Comparison of ENCODE assay signal across 18 cellular contexts in the genomic region with DNA sequence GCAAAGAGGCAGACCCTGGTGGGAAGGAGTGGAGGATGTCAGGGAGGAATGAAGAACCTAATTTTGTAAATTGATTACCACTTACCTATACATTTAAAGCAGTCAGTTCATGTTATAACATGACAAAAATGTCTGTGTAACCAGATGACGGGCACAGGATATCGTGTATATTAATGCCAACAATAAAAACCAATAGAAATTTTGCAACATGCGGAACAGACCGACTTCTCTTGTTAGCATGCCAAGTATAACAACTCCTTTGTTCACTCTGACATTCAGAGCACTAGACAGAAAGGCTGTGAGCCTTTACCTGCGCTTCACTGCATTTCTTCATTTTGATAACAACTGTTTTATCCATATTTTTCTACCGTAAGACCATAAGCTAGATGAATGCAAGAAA. TPM values are rescaled to one million over a fixed set of nuclear protein-coding genes. Genes with fewer than 3 reads are reported as not detected.
A peak's percentile ranks its signal among the peaks of the same experiment; 100 is the strongest.
DNase-seq lines count a peak whose midpoint lies in the region; ATAC-seq and TF ChIP-seq lines count a peak whose summit lies in the region.
"Had no signal": no experiment of that assay in that cellular context is flagged by ENCODE, and none has a peak within 500 bp of the region (broad histone marks: within the 10 kb centered on the region; RNA-seq: fewer than 3 reads in every experiment).

No MANE protein-coding gene starts in this region.

- H3K4me3 ChIP-seq in mucosa of descending colon = no peak overlapping the region
- H3K4me3 ChIP-seq: SJCRH30 had no signal

- peak overlapping the region; percentile 98 for H3K27ac ChIP-seq in KOPT-K1 (ENCODE audit: low read depth, low read length, poor library complexity, severe bottlenecking)
- H3K27ac ChIP-seq: SJCRH30 had no signal

- H3K27ac Mint-ChIP-seq in activated naive CD4-positive, alpha-beta T cell treated with anti-CD3 and anti-CD28 coated beads, Interleukin-2, amount 50 U/mL, for 24 hours = peak overlapping the region; percentile 41

- H3K36me3 ChIP-seq in KOPT-K1 (ENCODE audit: insufficient read depth, low read length) = peaks cover 94% of the 10 kb centered on the region
- no peaks in the 10 kb centered on the region for H3K36me3 ChIP-seq in mucosa of descending colon (ENCODE audit: low read depth)

- intact Hi-C loops in mucosa of descending colon (cut with DNase I, micrococcal nuclease) = no loop called here

- H3K9me3 ChIP-seq in KOPT-K1 (ENCODE audit: insufficient read depth, low read length, poor library complexity, severe bottlenecking) (no peaks in the 10 kb centered on the region), mucosa of descending colon (no peaks in the 10 kb centered on the region)
- H3K9me3 ChIP-seq: SJCRH30 had no signal

- H3K4me3 Mint-ChIP-seq in activated naive CD4-positive, alpha-beta T cell treated with anti-CD3 and anti-CD28 coated beads, Interleukin-2, amount 50 U/mL, for 24 hours = no peak overlapping the region

- no peak for TF ChIP-seq CTCF in mucosa of descending colon (IDR thresholded peaks at IDR 0.05)

- peaks cover 21% of the 10 kb centered on the region for H3K36me3 Mint-ChIP-seq in activated naive CD4-positive, alpha-beta T cell treated with anti-CD3 and anti-CD28 coated beads, Interleukin-2, amount 50 U/mL, for 24 hours

- H3K4me1 Mint-ChIP-seq in activated naive CD4-positive, alpha-beta T cell treated with anti-CD3 and anti-CD28 coated beads, Interleukin-2, amount 50 U/mL, for 24 hours = peaks cover 75% of the 10 kb centered on the region

- DNase-seq in activated naive CD4-positive, alpha-beta T cell (lab: John Stamatoyannopoulos, UW) = no peak
- peak; percentile 30 for DNase-seq in dermis blood vessel endothelial cell
- DNase-seq in mucosa of descending colon = no peak
- no peak for DNase-seq in NCI-H345 (lab: John Stamatoyannopoulos, UW)
- DNase-seq: C1 segment of cervical spinal cord, EL, KBM-7, NCI-H1048, NCI-H1436 treated with DMSO at 0.1 percent for 48 hours, NCI-H2081, NCI-H524 treated with DMSO at 0.1 percent for 48 hours, OCI-M1, RPMI8226, SJCRH30 had no signal

- peaks cover 5% of the 10 kb centered on the region for H3K4me1 ChIP-seq in mucosa of descending colon (ENCODE audit: low read depth)

- H3K9me3 Mint-ChIP-seq in activated naive CD4-positive, alpha-beta T cell treated with anti-CD3 and anti-CD28 coated beads, Interleukin-2, amount 50 U/mL, for 24 hours = no peaks in the 10 kb centered on the region

- ATAC-seq in mucosa of descending colon = peak; percentile 23
- no peak for ATAC-seq in GM18517 (IDR thresholded peaks at IDR 0.05; ENCODE audit: unreplicated experiment)
- ATAC-seq in HG03097 (IDR thresholded peaks at IDR 0.05; ENCODE audit: low FRiP score, unreplicated experiment) = no peak

- no peaks in the 10 kb centered on the region for H3K27me3 Mint-ChIP-seq in activated naive CD4-positive, alpha-beta T cell treated with anti-CD3 and anti-CD28 coated beads, Interleukin-2, amount 50 U/mL, for 24 hours

RNA-seq across cellular contexts. Expression of a gene that starts 29.9 kb away (rescaled TPM):
- total RNA-seq in dermis blood vessel endothelial cell (44.6 and 48.2 TPM in 2 replicates), mucosa of descending colon (10 to 100 TPM; 23.4 to 52.4 (median 33.1) TPM)
